Comparison of ENCODE assay signal across 19 cellular contexts in genomic region chr13:45909724-45910123, GRCh38. TPM values are rescaled to one million over a fixed set of nuclear protein-coding genes. Genes with fewer than 3 reads are reported as not detected.
"Had no signal": no experiment of that assay in that cellular context is flagged by ENCODE, and none has a peak within 500 bp of the region (broad histone marks: within the 10 kb centered on the region; RNA-seq: fewer than 3 reads in every experiment).

No MANE protein-coding gene starts in this region.

- H3K27ac Mint-ChIP-seq: activated naive CD8-positive, alpha-beta T cell; naive thymus-derived CD8-positive, alpha-beta T cell; T-cell; WTC11 had no signal

- H3K27me3 Mint-ChIP-seq: activated naive CD8-positive, alpha-beta T cell; naive thymus-derived CD8-positive, alpha-beta T cell; T-cell had no signal

- H3K9me3 Mint-ChIP-seq: naive thymus-derived CD8-positive, alpha-beta T cell; T-cell had no signal

- H3K4me2 ChIP-seq: smooth muscle cell had no signal

- H3K4me3 Mint-ChIP-seq: activated naive CD8-positive, alpha-beta T cell; naive thymus-derived CD8-positive, alpha-beta T cell; T-cell; WTC11 had no signal

- DNase-seq: activated T-cell treated with anti-CD3 and anti-CD28 coated beads, Interleukin-2, amount 50 U/mL, for 1 hour; adrenal gland; kidney glomerular epithelial cell; left lung; naive thymus-derived CD8-positive, alpha-beta T cell; stimulated activated CD4-positive, alpha-beta T cell treated with anti-CD3 and anti-CD28 coated beads, Interleukin-15, amount 100 ng/mL, for 24 hours; stimulated activated naive CD4-positive, alpha-beta T cell; T-cell; tibial artery had no signal

- H3K4me1 ChIP-seq: adrenal gland, breast epithelium, left lung, tibial artery had no signal

- H3K36me3 Mint-ChIP-seq: activated naive CD8-positive, alpha-beta T cell; naive thymus-derived CD8-positive, alpha-beta T cell; T-cell; WTC11 had no signal

- ATAC-seq: left lung; naive thymus-derived CD8-positive, alpha-beta T cell; sciatic nerve; T-cell; WTC11 had no signal

- H3K9me3 ChIP-seq: adrenal gland, tibial artery had no signal

- H3K4me3 ChIP-seq: adrenal gland, breast epithelium, left lung, lung, smooth muscle cell, tibial artery had no signal

- H3K27me3 ChIP-seq: adrenal gland, breast epithelium, left lung, tibial artery had no signal

- H3K27ac ChIP-seq: adrenal gland, breast epithelium, epithelial cell of prostate, left lung, tibial artery had no signal

- H3K36me3 ChIP-seq: adrenal gland, breast epithelium, left lung, tibial artery had no signal

- H3K4me1 Mint-ChIP-seq: naive thymus-derived CD8-positive, alpha-beta T cell; T-cell had no signal

RNA-seq across cellular contexts. Expression of gene SIAH3, which starts 58.2 kb away (rescaled TPM):
- total RNA-seq: glomerular endothelial cell, mesenteric fat pad, osteoblast, sciatic nerve, smooth muscle cell had no signal
